Comparison of ENCODE assay signal across 15 cellular contexts in genomic region chr12:42128327-42128726, GRCh38. TPM values are rescaled to one million over a fixed set of nuclear protein-coding genes. Genes with fewer than 3 reads are reported as not detected.
DNase-seq lines count a peak whose midpoint lies in the region; ATAC-seq, FAIRE-seq and TF ChIP-seq lines count a peak whose summit lies in the region.
"Had no signal": no experiment of that assay in that cellular context is flagged by ENCODE, and none has a peak within 500 bp of the region (broad histone marks: within the 10 kb centered on the region; RNA-seq: fewer than 3 reads in every experiment).

No MANE protein-coding gene starts in this region.

- H3K27me3 ChIP-seq in endothelial cell of umbilical vein (ENCODE audit: control insufficient read depth in 2 of 2, insufficient read depth in 2 of 2, low read length in 2 of 2), result no peaks in the 10 kb centered on the region

- no peak for TF ChIP-seq POLR2A in NB4 (IDR thresholded peaks at IDR 0.05; ENCODE audit: extremely low read depth, insufficient read length)
- TF ChIP-seq POLR2A in endothelial cell of umbilical vein (IDR thresholded peaks at IDR 0.05; ENCODE audit: low read depth, low read length), result no peak

- H2AFZ ChIP-seq in endothelial cell of umbilical vein (ENCODE audit: low read depth, low read length), result no peak overlapping the region

- no peak for FAIRE-seq in endothelial cell of umbilical vein (lab: Jason Lieb, UNC)

- no peak overlapping the region for H3K4me3 ChIP-seq in NB4 (ENCODE audit: low read depth, low read length)
- no peak overlapping the region for H3K4me3 ChIP-seq in endothelial cell of umbilical vein (replicated peaks in 1 of 3; ENCODE audit: insufficient read depth in 1 of 3, low read depth in 1 of 3, low read length in 3 of 3)

- no peak overlapping the region for H3K4me3 Mint-ChIP-seq in activated T-cell treated with anti-CD3 and anti-CD28 coated beads, Interleukin-2, amount 50 U/mL, for 72 hours
- no peak overlapping the region for H3K4me3 Mint-ChIP-seq in stimulated activated effector memory CD8-positive, alpha-beta T cell treated with anti-CD3 and anti-CD28 coated beads, Interleukin-12 subunit alpha, Interleukin-12 subunit beta, amount 100 ng/mL, for 72 hours
- H3K4me3 Mint-ChIP-seq: activated CD8-positive, alpha-beta T cell treated with anti-CD3 and anti-CD28 coated beads, Interleukin-2, amount 10 ng/mL, durations not matched to agents 7 days and 5 days; CD4-positive, alpha-beta T cell had no signal

- dilution Hi-C loops in endothelial cell of umbilical vein (cut with MboI; ENCODE audit: extremely low pct_ligation_motif_present, low sequenced_read_pairs), result no loop called here

- DNase-seq in activated T-cell treated with anti-CD3 and anti-CD28 coated beads, Interleukin-2, amount 50 U/mL, for 72 hours, result no peak
- DNase-seq in activated T-cell treated with anti-CD3 and anti-CD28 coated beads, Interleukin-2, amount 50 U/mL, for 48 hours, result no peak
- DNase-seq in NB4 (ENCODE audit: low read depth) (peak; percentile 30), endothelial cell of umbilical vein (ENCODE audit: low read depth, low spot score) (no peak), UCSD-AML1 (lab: John Stamatoyannopoulos, UW; ENCODE audit: unreplicated experiment) (no peak)
- DNase-seq in stimulated activated effector memory CD8-positive, alpha-beta T cell treated with anti-CD3 and anti-CD28 coated beads, Interleukin-12 subunit alpha, Interleukin-12 subunit beta, amount 100 ng/mL, for 72 hours (ENCODE audit: low spot score in 2 of 2), result no peak
- DNase-seq: activated CD8-positive, alpha-beta T cell treated with anti-CD3 and anti-CD28 coated beads, Interleukin-2, amount 10 ng/mL, durations not matched to agents 7 days and 5 days; CD4-positive, alpha-beta T cell; NCI-H1694 treated with DMSO at 0.1 percent for 48 hours; NCI-H510A; right cardiac atrium; stimulated activated CD4-positive, alpha-beta T cell treated with anti-CD3 and anti-CD28 coated beads, Interleukin-2, amount 100 ng/mL, for 24 hours had no signal

- POLR2A ChIA-PET in endothelial cell of umbilical vein (lab: Charles Lee), result no interaction called here

- no peak overlapping the region for H3K27ac ChIP-seq in endothelial cell of umbilical vein (ENCODE audit: insufficient read depth, low read depth, low read length)
- H3K27ac ChIP-seq: epithelial cell of prostate had no signal

- no peaks in the 10 kb centered on the region for H4K20me1 ChIP-seq in endothelial cell of umbilical vein (replicated peaks; ENCODE audit: control insufficient read depth, extremely low read depth, insufficient read depth, low read length)

- H3K9me3 ChIP-seq in endothelial cell of umbilical vein (replicated peaks; ENCODE audit: control insufficient read depth, insufficient read depth, low read length), result no peaks in the 10 kb centered on the region

- no peaks in the 10 kb centered on the region for H3K36me3 ChIP-seq in endothelial cell of umbilical vein (ENCODE audit: control insufficient read depth in 2 of 2, extremely low read depth in 1 of 2, insufficient read depth in 2 of 2, low read length in 2 of 2)

- H3K9me3 Mint-ChIP-seq in activated T-cell treated with anti-CD3 and anti-CD28 coated beads, Interleukin-2, amount 50 U/mL, for 72 hours, result no peaks in the 10 kb centered on the region
- no peaks in the 10 kb centered on the region for H3K9me3 Mint-ChIP-seq in stimulated activated effector memory CD8-positive, alpha-beta T cell treated with anti-CD3 and anti-CD28 coated beads, Interleukin-12 subunit alpha, Interleukin-12 subunit beta, amount 100 ng/mL, for 72 hours
- H3K9me3 Mint-ChIP-seq: CD4-positive, alpha-beta T cell had no signal

- TF ChIP-seq CTCF in NB4 (IDR thresholded peaks at IDR 0.05; ENCODE audit: low read depth, low read length) (no peak), endothelial cell of umbilical vein (IDR thresholded peaks at IDR 0.05; ENCODE audit: extremely low read depth in 1 of 2, insufficient read depth in 1 of 2, low read depth in 1 of 2, low read length in 2 of 2) (no peak)

- H3K27me3 Mint-ChIP-seq in activated T-cell treated with anti-CD3 and anti-CD28 coated beads, Interleukin-2, amount 50 U/mL, for 72 hours (ENCODE audit: low read depth), result no peaks in the 10 kb centered on the region
- H3K27me3 Mint-ChIP-seq: CD4-positive, alpha-beta T cell had no signal

- H3K9me1 ChIP-seq in endothelial cell of umbilical vein (replicated peaks; ENCODE audit: control insufficient read depth, extremely low read depth, insufficient read depth, low read length), result no peaks in the 10 kb centered on the region

- H3K36me3 Mint-ChIP-seq in activated T-cell treated with anti-CD3 and anti-CD28 coated beads, Interleukin-2, amount 50 U/mL, for 72 hours (ENCODE audit: insufficient read depth in 2 of 2), result no peaks in the 10 kb centered on the region
- H3K36me3 Mint-ChIP-seq in stimulated activated effector memory CD8-positive, alpha-beta T cell treated with anti-CD3 and anti-CD28 coated beads, Interleukin-12 subunit alpha, Interleukin-12 subunit beta, amount 100 ng/mL, for 72 hours, result no peaks in the 10 kb centered on the region

- H3K27ac Mint-ChIP-seq in activated T-cell treated with anti-CD3 and anti-CD28 coated beads, Interleukin-2, amount 50 U/mL, for 72 hours, result no peak overlapping the region
- H3K27ac Mint-ChIP-seq in stimulated activated effector memory CD8-positive, alpha-beta T cell treated with anti-CD3 and anti-CD28 coated beads, Interleukin-12 subunit alpha, Interleukin-12 subunit beta, amount 100 ng/mL, for 72 hours, result no peak overlapping the region
- H3K27ac Mint-ChIP-seq: activated CD8-positive, alpha-beta T cell treated with anti-CD3 and anti-CD28 coated beads, Interleukin-2, amount 10 ng/mL, durations not matched to agents 7 days and 5 days; CD4-positive, alpha-beta T cell had no signal

- H3K4me1 ChIP-seq in endothelial cell of umbilical vein (ENCODE audit: control insufficient read depth, extremely low read depth, insufficient read depth, low read length), result peaks cover 23% of the 10 kb centered on the region

- H3K4me2 ChIP-seq in endothelial cell of umbilical vein (ENCODE audit: insufficient read depth, low read length), result no peak overlapping the region

- CTCF ChIA-PET in endothelial cell of umbilical vein (lab: Charles Lee), result interaction anchor here (0.8 to 2.2 kb wide), 10 partner anchors 9 to 1210 kb away, joined by 3 to 12 read pairs (median 4); partner anchors contain the start of gene GXYLT1

- BruUV-seq in endothelial cell of umbilical vein (replicated peaks; lab: Mats Ljungman, UMichigan), result no TSS peak

- H3K79me2 ChIP-seq in endothelial cell of umbilical vein (ENCODE audit: control insufficient read depth, insufficient read depth, low read length), result peaks cover 33% of the 10 kb centered on the region

- H3K9ac ChIP-seq in endothelial cell of umbilical vein (replicated peaks; ENCODE audit: extremely low read depth, insufficient read depth, low read length), result no peak overlapping the region

- intact Hi-C loops in endothelial cell of umbilical vein (cut with micrococcal nuclease), result no loop called here

- ATAC-seq in activated T-cell treated with anti-CD3 and anti-CD28 coated beads, Interleukin-2, amount 50 U/mL, for 72 hours (replicated peaks in 1 of 2), result peak; percentile 44 to 58
- ATAC-seq in stimulated activated effector memory CD8-positive, alpha-beta T cell treated with anti-CD3 and anti-CD28 coated beads, Interleukin-12 subunit alpha, Interleukin-12 subunit beta, amount 100 ng/mL, for 72 hours, result peak; percentile 59
- ATAC-seq in GM21390 (IDR thresholded peaks at IDR 0.05; ENCODE audit: unreplicated experiment), result no peak
- ATAC-seq in GM18907 (IDR thresholded peaks at IDR 0.05; ENCODE audit: unreplicated experiment), result no peak
- ATAC-seq: activated CD8-positive, alpha-beta T cell treated with anti-CD3 and anti-CD28 coated beads, Interleukin-2, amount 10 ng/mL, durations not matched to agents 7 days and 5 days; right cardiac atrium had no signal

- H3K4me1 Mint-ChIP-seq in activated T-cell treated with anti-CD3 and anti-CD28 coated beads, Interleukin-2, amount 50 U/mL, for 72 hours (ENCODE audit: low read depth), result peaks cover 47% of the 10 kb centered on the region
- peaks cover 18% of the 10 kb centered on the region for H3K4me1 Mint-ChIP-seq in stimulated activated effector memory CD8-positive, alpha-beta T cell treated with anti-CD3 and anti-CD28 coated beads, Interleukin-12 subunit alpha, Interleukin-12 subunit beta, amount 100 ng/mL, for 72 hours

TF ChIP-seq in endothelial cell of umbilical vein, 7 proteins besides CTCF, POLR2A, EP300 and RAD21:
- TF ChIP-seq POLR2AphosphoS5 (IDR thresholded peaks at IDR 0.05; ENCODE audit: insufficient read depth, low read depth, low read length) (no peak), JUN (IDR thresholded peaks at IDR 0.05; ENCODE audit: borderline replicate concordance, insufficient read depth, insufficient read length, low read depth) (peak; percentile 58), FOS (IDR thresholded peaks at IDR 0.05; ENCODE audit: borderline replicate concordance, insufficient read depth, low read length) (peak; percentile 79), EZH2 (IDR thresholded peaks at IDR 0.05; ENCODE audit: borderline replicate concordance, low read depth, low read length, severe bottlenecking) (no peak), MYC (IDR thresholded peaks at IDR 0.05; ENCODE audit: low read depth, low read length) (no peak), MAX (IDR thresholded peaks at IDR 0.05; ENCODE audit: insufficient read depth, insufficient read length) (no peak), GATA2 (IDR thresholded peaks at IDR 0.05; ENCODE audit: insufficient read depth, insufficient read length, low read depth, low read length) (no peak)

RNA-seq across cellular contexts. Expression of gene GXYLT1, which starts 16.3 kb away (rescaled TPM):
- 1 to 10 TPM; 7.2 to 8.4 TPM for total RNA-seq in activated T-cell treated with anti-CD3 and anti-CD28 coated beads, Interleukin-2, amount 50 U/mL, for 72 hours
- 23.0 and 23.4 TPM in 2 replicates for total RNA-seq in endothelial cell of umbilical vein
- 4.4 and 6.8 TPM in 2 replicates for polyA plus RNA-seq in endothelial cell of umbilical vein
- polyA plus RNA-seq in endothelial cell of umbilical vein (2011; cell fraction: cytosol; rRNA removed), result 7.3 and 7.5 TPM in 2 replicates
- polyA plus RNA-seq in endothelial cell of umbilical vein (2011; cell fraction: nucleus; rRNA removed), result 7.7 and 11.0 TPM in 2 replicates
- polyA plus RNA-seq in endothelial cell of umbilical vein (2012), result 13.4 and 22.3 TPM in 2 replicates
- polyA minus RNA-seq in endothelial cell of umbilical vein, result 7.8 and 8.0 TPM in 2 replicates
- 7.4 TPM for polyA minus RNA-seq in endothelial cell of umbilical vein (2011; cell fraction: cytosol; rRNA and poly(A)+ RNA removed)
- polyA minus RNA-seq in endothelial cell of umbilical vein (2011; cell fraction: nucleus; rRNA and poly(A)+ RNA removed), result 9.0 and 12.7 TPM in 2 replicates

Comparison
In these comparisons a context has a peak if more than half of its experiments do, and no peak if none do; other contexts are left out.
1. ATAC-seq: peak in activated T-cell treated with anti-CD3 and anti-CD28 coated beads, Interleukin-2, amount 50 U/mL, for 72 hours (2 of 2) and stimulated activated effector memory CD8-positive, alpha-beta T cell treated with anti-CD3 and anti-CD28 coated beads, Interleukin-12 subunit alpha, Interleukin-12 subunit beta, amount 100 ng/mL, for 72 hours (single experiment); none in GM21390 (single experiment) and GM18907 (single experiment).